14 cellular contexts compared by ENCODE assay signal in the genomic region with DNA sequence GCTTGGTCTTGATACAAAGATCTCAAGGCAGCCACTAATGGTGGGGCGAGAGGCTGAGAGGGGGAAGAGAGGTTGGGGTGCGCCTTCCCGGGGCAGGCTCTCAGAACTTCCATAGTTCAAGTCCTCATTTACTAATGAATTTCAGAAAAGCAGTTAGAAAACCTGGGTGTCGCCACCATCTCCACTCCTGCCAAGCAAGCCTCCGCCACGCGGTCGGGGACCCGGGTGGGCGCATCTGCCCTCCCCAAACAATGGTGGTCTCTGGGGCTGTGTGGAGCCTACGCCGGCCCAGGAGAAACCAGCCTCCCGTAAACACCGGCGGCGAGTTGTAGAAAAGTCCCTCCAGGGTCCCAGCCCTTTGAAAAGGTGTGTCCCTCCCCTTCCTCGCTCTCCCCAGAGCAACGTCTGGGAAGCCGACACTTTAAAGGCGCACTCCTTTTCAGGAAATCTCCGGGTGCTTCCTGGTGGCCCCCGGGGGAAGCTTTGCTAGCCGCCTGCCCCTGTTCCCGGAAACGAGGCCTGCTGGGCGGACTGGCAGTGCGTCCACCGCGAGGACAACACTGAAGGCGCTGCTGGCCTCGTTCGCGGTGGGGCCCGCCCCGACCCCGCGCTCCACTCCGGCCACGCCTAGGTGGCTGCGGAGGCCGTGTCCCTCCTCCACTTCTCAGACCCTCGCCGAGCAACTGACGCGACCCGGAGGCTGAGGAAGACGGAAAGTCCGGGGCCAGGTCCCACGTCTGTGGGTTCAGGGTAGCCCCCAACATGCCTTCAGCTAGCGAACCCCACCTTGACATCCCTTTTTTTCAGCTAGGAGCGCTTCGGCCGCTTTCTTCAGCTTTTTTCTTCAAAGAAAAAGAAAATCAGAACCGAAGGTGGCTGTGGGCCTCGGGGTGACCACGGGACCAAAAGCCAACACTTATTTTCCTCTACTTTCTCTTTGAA. TPM values are rescaled to one million over a fixed set of nuclear protein-coding genes. Genes with fewer than 3 reads are reported as not detected.
DNase-seq lines count a peak whose midpoint lies in the region; ATAC-seq, FAIRE-seq and TF ChIP-seq lines count a peak whose summit lies in the region.
"Had no signal": no experiment of that assay in that cellular context is flagged by ENCODE, and none has a peak within 500 bp of the region (broad histone marks: within the 10 kb centered on the region; RNA-seq: fewer than 3 reads in every experiment).

No MANE protein-coding gene starts in this region.

- H3K79me2 ChIP-seq in astrocyte (ENCODE audit: insufficient read depth, low read length) = no peaks in the 10 kb centered on the region
- no peaks in the 10 kb centered on the region for H3K79me2 ChIP-seq in parathyroid adenoma

- ATAC-seq in GM18502 (IDR thresholded peaks at IDR 0.05; ENCODE audit: poor library complexity, unreplicated experiment) = no peak
- no peak for ATAC-seq in GM18867 (IDR thresholded peaks at IDR 0.05; ENCODE audit: unreplicated experiment)

- 7 to 21% (median 17%) methylated on average over 37 to 56 of the region's 56 CpGs for WGBS in adrenal gland, 4 donors

- no peak for TF ChIP-seq POLR2A in adrenal gland (IDR thresholded peaks at IDR 0.05)

- no peak overlapping the region for H3K27ac ChIP-seq in astrocyte (ENCODE audit: low read depth, low read length)
- H3K27ac ChIP-seq in iPS-18a (ENCODE audit: low read length) = no peak overlapping the region
- H3K27ac ChIP-seq in parathyroid adenoma = no peak overlapping the region
- H3K27ac ChIP-seq in adrenal gland = no peak overlapping the region
- H3K27ac ChIP-seq: BLaER1 treated with 17β-estradiol and CSF1 and Interleukin-3, amounts not matched to agents 10 nM and 100 nM had no signal

- H3K27me3 Mint-ChIP-seq in astrocyte (ENCODE audit: low read depth, unreplicated experiment) = peaks cover 84% of the 10 kb centered on the region

- H2AFZ ChIP-seq in astrocyte (ENCODE audit: low read depth, low read length) (peak overlapping the region; percentile 34), parathyroid adenoma (peak overlapping the region; percentile 21)

- peak overlapping the region; percentile 77 for H3K4me2 ChIP-seq in astrocyte (ENCODE audit: low read length)
- H3K4me2 ChIP-seq in parathyroid adenoma (ENCODE audit: low read length) = peak overlapping the region; percentile 67
- H3K4me2 ChIP-seq: BLaER1 treated with 17β-estradiol and CSF1 and Interleukin-3, amounts not matched to agents 10 nM and 100 nM had no signal

- DNase-seq in AG10803 (ENCODE audit: low read depth) = no peak
- DNase-seq in astrocyte (ENCODE audit: low read depth) = no peak
- DNase-seq in adrenal gland = no peak
- no peak for DNase-seq in activated CD4-positive, alpha-beta T cell treated with anti-CD3 and anti-CD28 coated beads, Interleukin-2, amount 50 U/mL, for 48 hours
- DNase-seq: NCI-H2081, OCI-M1, small intestine, T1000 had no signal

- peaks cover 82% of the 10 kb centered on the region for H3K27me3 ChIP-seq in astrocyte (ENCODE audit: insufficient read depth, low read length)
- peaks cover 100% of the 10 kb centered on the region for H3K27me3 ChIP-seq in iPS-18a (ENCODE audit: control insufficient read depth, insufficient read depth, low read length)
- peaks cover 13% of the 10 kb centered on the region for H3K27me3 ChIP-seq in parathyroid adenoma (ENCODE audit: control insufficient read depth, insufficient read depth, low read length)
- peaks cover 86% of the 10 kb centered on the region for H3K27me3 ChIP-seq in adrenal gland

- H3K9ac ChIP-seq in astrocyte (ENCODE audit: low read length) (no peak overlapping the region), iPS-18a (ENCODE audit: low read length) (no peak overlapping the region), parathyroid adenoma (no peak overlapping the region)
- H3K9ac ChIP-seq: BLaER1 treated with 17β-estradiol and CSF1 and Interleukin-3, amounts not matched to agents 10 nM and 100 nM had no signal

- H4K20me1 ChIP-seq in astrocyte (ENCODE audit: insufficient read depth, low read length) = no peaks in the 10 kb centered on the region

- H3K9me3 ChIP-seq in astrocyte (ENCODE audit: insufficient read depth, low read depth, low read length) (peaks cover 5% of the 10 kb centered on the region), iPS-18a (ENCODE audit: control insufficient read depth, low read depth, low read length) (no peaks in the 10 kb centered on the region), parathyroid adenoma (ENCODE audit: control insufficient read depth, low read length) (no peaks in the 10 kb centered on the region), adrenal gland (replicated peaks in 1 of 3) (no peaks in the 10 kb centered on the region)

- H3K36me3 Mint-ChIP-seq in astrocyte (ENCODE audit: low read depth, unreplicated experiment) = no peaks in the 10 kb centered on the region
- H3K36me3 Mint-ChIP-seq: memory B cell had no signal

- H3K27ac Mint-ChIP-seq in astrocyte (ENCODE audit: unreplicated experiment) = no peak overlapping the region
- H3K27ac Mint-ChIP-seq: memory B cell had no signal

- no peaks in the 10 kb centered on the region for H3K4me1 Mint-ChIP-seq in astrocyte (ENCODE audit: low read depth, unreplicated experiment)
- H3K4me1 Mint-ChIP-seq: memory B cell had no signal

- FAIRE-seq in astrocyte (lab: Jason Lieb, UNC) = no peak
- FAIRE-seq: small intestine had no signal

- intact Hi-C loops in adrenal gland (cut with DNase I) = no loop called here

- H3K4me1 ChIP-seq in astrocyte (ENCODE audit: insufficient read depth, low read length) (peaks cover 6% of the 10 kb centered on the region), iPS-18a (ENCODE audit: control insufficient read depth, low read depth, low read length) (peaks cover 11% of the 10 kb centered on the region), parathyroid adenoma (no peaks in the 10 kb centered on the region), adrenal gland (replicated peaks in 1 of 2) (peaks cover 0 to 21% of the 10 kb centered on the region in 2 donors)

- H3K36me3 ChIP-seq in astrocyte (ENCODE audit: insufficient read depth, low read length) (no peaks in the 10 kb centered on the region), iPS-18a (ENCODE audit: control insufficient read depth, low read depth, low read length) (no peaks in the 10 kb centered on the region), parathyroid adenoma (ENCODE audit: control insufficient read depth, insufficient read depth, low read length) (no peaks in the 10 kb centered on the region), adrenal gland (replicated peaks in 1 of 2) (no peaks in the 10 kb centered on the region)
- H3K36me3 ChIP-seq: BLaER1 treated with 17β-estradiol and CSF1 and Interleukin-3, amounts not matched to agents 10 nM and 100 nM had no signal

- H3K4me3 ChIP-seq in AG10803 (ENCODE audit: low read length) (peak overlapping the region; percentile 43), astrocyte (ENCODE audit: insufficient read depth, low read depth, low read length) (peak overlapping the region; percentile 42), iPS-18a (ENCODE audit: low read length) (peak overlapping the region; percentile 43), parathyroid adenoma (ENCODE audit: low read depth, low read length) (peak overlapping the region; percentile 45), adrenal gland (peak overlapping the region in 1 of 4 donors; percentile 15)
- H3K4me3 ChIP-seq: BLaER1 treated with 17β-estradiol and CSF1 and Interleukin-3, amounts not matched to agents 10 nM and 100 nM had no signal

- H3K9me3 Mint-ChIP-seq in astrocyte (ENCODE audit: unreplicated experiment) = peaks cover 16% of the 10 kb centered on the region
- H3K9me3 Mint-ChIP-seq: memory B cell had no signal

- peak overlapping the region; percentile 50 for H3K4me3 Mint-ChIP-seq in astrocyte (ENCODE audit: unreplicated experiment)
- H3K4me3 Mint-ChIP-seq: memory B cell had no signal

- TF ChIP-seq CTCF in AG10803 (conservative IDR thresholded peaks at IDR 0.05; ENCODE audit: low read length) (no peak), astrocyte (IDR thresholded peaks at IDR 0.05; ENCODE audit: insufficient read depth, low read depth, low read length) (no peak), parathyroid adenoma (IDR thresholded peaks at IDR 0.05) (no peak), adrenal gland (IDR thresholded peaks at IDR 0.05) (no peak)

RNA-seq across cellular contexts. Expression of a gene that starts 16.8 kb away (rescaled TPM):
- total RNA-seq in astrocyte (not detected in 2 replicates), adrenal gland (not detected)
- polyA plus RNA-seq in adrenal gland = not detected
- polyA plus RNA-seq: small intestine had no signal

RNA-seq across cellular contexts. Expression of a gene that starts 25.6 kb away (rescaled TPM):
- total RNA-seq in astrocyte (not detected in 2 replicates), adrenal gland (not detected)
- not detected for polyA plus RNA-seq in adrenal gland
- polyA plus RNA-seq: small intestine had no signal

RNA-seq across cellular contexts. Expression of a gene that starts 32.7 kb away (rescaled TPM):
- not detected in 2 replicates for total RNA-seq in astrocyte
- not detected for total RNA-seq in adrenal gland
- polyA plus RNA-seq in adrenal gland = not detected
- polyA plus RNA-seq: small intestine had no signal

RNA-seq across cellular contexts. Expression of a gene that starts 40.2 kb away (rescaled TPM):
- total RNA-seq in astrocyte (not detected in 2 replicates), adrenal gland (not detected)
- not detected for polyA plus RNA-seq in adrenal gland
- polyA plus RNA-seq: small intestine had no signal

RNA-seq across cellular contexts. Expression of a gene that starts 49.7 kb away (rescaled TPM):
- total RNA-seq in astrocyte = not detected in 2 replicates
- total RNA-seq in adrenal gland = under 1 TPM in 2 of 8 donors, not detected in 6; 0.14 to 0.23 TPM
- polyA plus RNA-seq in adrenal gland = under 1 TPM in 1 of 3 donors, not detected in 2; 0.11 TPM
